Comparison of ENCODE assay signal across 18 cellular contexts in the genomic region with DNA sequence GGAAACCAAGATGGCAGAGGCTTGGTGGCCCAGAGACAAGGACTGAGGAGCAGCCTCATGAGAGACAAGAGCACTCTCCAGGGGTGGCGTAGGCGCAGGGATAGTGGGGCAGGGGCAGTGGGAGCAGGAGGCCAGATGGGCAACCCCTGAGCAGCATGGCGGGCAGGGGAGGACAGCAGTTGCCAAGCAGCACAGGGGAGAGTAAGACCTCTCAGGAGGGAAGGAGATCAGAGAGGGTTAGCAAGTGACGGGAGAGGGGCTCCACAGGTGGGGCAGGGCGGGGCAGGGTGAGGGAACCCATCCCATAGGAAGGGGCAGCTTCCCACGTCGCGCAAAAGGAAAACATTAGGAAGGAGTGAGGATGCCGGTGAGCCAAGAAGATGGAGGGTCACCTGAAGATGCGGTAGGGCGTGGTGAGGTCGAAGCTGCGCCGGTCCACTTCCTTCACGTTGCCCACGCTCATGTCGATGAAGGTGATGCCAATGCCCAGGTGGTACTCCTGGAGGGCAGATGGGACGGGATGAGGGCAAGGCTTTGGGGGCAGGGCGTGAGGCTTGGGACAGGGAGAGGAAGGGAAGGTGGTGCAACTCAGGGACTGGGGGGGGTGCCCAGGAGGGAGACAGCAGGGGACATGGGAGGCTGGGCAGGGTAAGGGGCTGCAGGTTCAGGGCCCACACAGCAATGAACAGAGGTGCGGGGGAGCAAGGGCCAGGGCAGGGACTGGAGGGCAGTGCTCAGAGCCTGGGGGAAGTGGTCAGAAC. TPM values are rescaled to one million over a fixed set of nuclear protein-coding genes. Genes with fewer than 3 reads are reported as not detected.
A peak's percentile ranks its signal among the peaks of the same experiment; 100 is the strongest.
DNase-seq lines count a peak whose midpoint lies in the region; ATAC-seq lines count a peak whose summit lies in the region.
"Had no signal": no experiment of that assay in that cellular context is flagged by ENCODE, and none has a peak within 500 bp of the region (broad histone marks: within the 10 kb centered on the region; RNA-seq: fewer than 3 reads in every experiment).

No MANE protein-coding gene starts in this region.

- no peak overlapping the region for H3K14ac ChIP-seq in neuronal stem cell (ENCODE audit: low read length)

- peak overlapping the region; percentile 60 for H4K91ac ChIP-seq in neuronal stem cell (ENCODE audit: low read depth, low read length, poor library complexity)

- no CpG with 5 or more reads among the region's 20 CpGs for WGBS in neuronal stem cell (ENCODE audit: extremely low coverage in 2 of 2, insufficient read length in 2 of 2, insufficient replicate concordance in 1 of 2), 2 donors

- peak overlapping the region; percentile 50 to 61 for H3K27ac Mint-ChIP-seq in activated naive CD4-positive, alpha-beta T cell treated with anti-CD3 and anti-CD28 coated beads, Interleukin-2, amount 50 U/mL, for 72 hours
- no peak overlapping the region for H3K27ac Mint-ChIP-seq in activated naive CD4-positive, alpha-beta T cell treated with anti-CD3 and anti-CD28 coated beads for 36 hours
- peak overlapping the region in 2 of 3 donors; percentile 62 to 71 for H3K27ac Mint-ChIP-seq in CD4-positive, CD25-positive, alpha-beta regulatory T cell
- H3K27ac Mint-ChIP-seq in central memory CD8-positive, alpha-beta T cell (ENCODE audit: low read depth): peak overlapping the region; percentile 16
- H3K27ac Mint-ChIP-seq: GM23338 had no signal

- H3K27me3 ChIP-seq in CD4-positive, CD25-positive, alpha-beta regulatory T cell (ENCODE audit: control insufficient read depth, insufficient read depth, low read length): no peaks in the 10 kb centered on the region
- no peaks in the 10 kb centered on the region for H3K27me3 ChIP-seq in neuronal stem cell (ENCODE audit: control insufficient read depth in 3 of 3, insufficient read depth in 3 of 3, low read depth in 1 of 3, low read length in 3 of 3)

- H2BK5ac ChIP-seq in neuronal stem cell (ENCODE audit: low read length): peak overlapping the region; percentile 25

- peaks cover under 1% of the 10 kb centered on the region for H3K4me1 Mint-ChIP-seq in activated naive CD4-positive, alpha-beta T cell treated with anti-CD3 and anti-CD28 coated beads for 36 hours (ENCODE audit: low read depth)
- peaks cover 0 to 13% (median 10%) of the 10 kb centered on the region in 4 donors for H3K4me1 Mint-ChIP-seq in CD4-positive, CD25-positive, alpha-beta regulatory T cell
- peaks cover 54% of the 10 kb centered on the region for H3K4me1 Mint-ChIP-seq in central memory CD8-positive, alpha-beta T cell

- ATAC-seq in activated naive CD4-positive, alpha-beta T cell treated with anti-CD3 and anti-CD28 coated beads, Interleukin-2, amount 50 U/mL, for 72 hours: no peak
- no peak for ATAC-seq in CD4-positive, CD25-positive, alpha-beta regulatory T cell (ENCODE audit: low read depth in 2 of 2)
- ATAC-seq in central memory CD8-positive, alpha-beta T cell (replicated peaks; ENCODE audit: extremely low read depth, poor library complexity, severe bottlenecking): no peak
- ATAC-seq: GM23338, PC-3 had no signal

- peak overlapping the region; percentile 57 for H2AK5ac ChIP-seq in neuronal stem cell (ENCODE audit: low read depth, low read length)

- H3K18ac ChIP-seq in neuronal stem cell (ENCODE audit: low read length): peak overlapping the region; percentile 82

- no peak overlapping the region for H3K4ac ChIP-seq in neuronal stem cell (ENCODE audit: low read length)

- peaks cover 91% of the 10 kb centered on the region for H3K36me3 ChIP-seq in CD4-positive, CD25-positive, alpha-beta regulatory T cell (ENCODE audit: control insufficient read depth, insufficient read depth, low read length)
- peaks cover 2 to 17% of the 10 kb centered on the region in 2 donors for H3K36me3 ChIP-seq in neuronal stem cell (replicated peaks in 1 of 2; ENCODE audit: control insufficient read depth in 2 of 2, insufficient read depth in 2 of 2, low read length in 2 of 2)

- no peaks in the 10 kb centered on the region for H3K36me3 Mint-ChIP-seq in activated naive CD4-positive, alpha-beta T cell treated with anti-CD3 and anti-CD28 coated beads, Interleukin-2, amount 50 U/mL, for 72 hours
- H3K36me3 Mint-ChIP-seq in activated naive CD4-positive, alpha-beta T cell treated with anti-CD3 and anti-CD28 coated beads for 36 hours (ENCODE audit: low read depth): peaks cover 30% of the 10 kb centered on the region
- H3K36me3 Mint-ChIP-seq in CD4-positive, CD25-positive, alpha-beta regulatory T cell: peaks cover 31% of the 10 kb centered on the region
- H3K36me3 Mint-ChIP-seq in central memory CD8-positive, alpha-beta T cell (ENCODE audit: insufficient read depth): peaks cover 38% of the 10 kb centered on the region

- no peak overlapping the region for H3K4me2 ChIP-seq in neuronal stem cell (ENCODE audit: insufficient read depth, low read length, poor library complexity, severe bottlenecking)
- H3K4me2 ChIP-seq: GM23338 had no signal

- no peak overlapping the region for H3K4me3 Mint-ChIP-seq in activated naive CD4-positive, alpha-beta T cell treated with anti-CD3 and anti-CD28 coated beads for 36 hours
- no peak overlapping the region for H3K4me3 Mint-ChIP-seq in CD4-positive, CD25-positive, alpha-beta regulatory T cell
- H3K4me3 Mint-ChIP-seq in central memory CD8-positive, alpha-beta T cell: no peak overlapping the region
- H3K4me3 Mint-ChIP-seq: GM23338 had no signal

- DNase-seq in activated naive CD4-positive, alpha-beta T cell treated with anti-CD3 and anti-CD28 coated beads, Interleukin-2, amount 50 U/mL, for 72 hours (ENCODE audit: low spot score in 2 of 2): no peak
- no peak for DNase-seq in activated naive CD4-positive, alpha-beta T cell treated with anti-CD3 and anti-CD28 coated beads for 36 hours
- DNase-seq in CD4-positive, CD25-positive, alpha-beta regulatory T cell: no peak
- no peak for DNase-seq in central memory CD8-positive, alpha-beta T cell (ENCODE audit: low spot score in 2 of 2)
- DNase-seq in neuronal stem cell (ENCODE audit: low spot score) (no peak), NCI-H69 (lab: John Stamatoyannopoulos, UW) (no peak)
- DNase-seq in effector CD4-positive, alpha-beta T cell: no peak
- DNase-seq in stimulated activated CD4-positive, alpha-beta T cell treated with anti-CD3 and anti-CD28 coated beads, Interleukin-4, amount 100 ng/mL, for 4 hours: no peak
- DNase-seq: DMS79, KG1, NCI-H1105 treated with DMSO at 0.1 percent for 48 hours, NCI-H187, NCI-H2107, NCI-H524 treated with DMSO at 0.1 percent for 48 hours, PC-3, RPMI8226, SHP77 treated with DMSO at 0.1 percent for 48 hours had no signal

- peak overlapping the region; percentile 56 for H2BK15ac ChIP-seq in neuronal stem cell (ENCODE audit: low read length)

- CTCF ChIA-PET in activated naive CD4-positive, alpha-beta T cell treated with anti-CD3 and anti-CD28 coated beads for 36 hours (lab: Charles Lee): no interaction called here

- peak overlapping the region; percentile 53 for H2BK120ac ChIP-seq in neuronal stem cell (ENCODE audit: low read depth, low read length)

- no peaks in the 10 kb centered on the region for H3K27me3 Mint-ChIP-seq in activated naive CD4-positive, alpha-beta T cell treated with anti-CD3 and anti-CD28 coated beads for 36 hours (ENCODE audit: low read depth)
- no peaks in the 10 kb centered on the region for H3K27me3 Mint-ChIP-seq in CD4-positive, CD25-positive, alpha-beta regulatory T cell
- H3K27me3 Mint-ChIP-seq in central memory CD8-positive, alpha-beta T cell: no peaks in the 10 kb centered on the region

- H4K8ac ChIP-seq in neuronal stem cell (ENCODE audit: low read depth, low read length): no peak overlapping the region

- peaks cover 1% of the 10 kb centered on the region for H3K79me1 ChIP-seq in neuronal stem cell (ENCODE audit: low read depth, low read length)

- intact Hi-C loops in activated naive CD4-positive, alpha-beta T cell treated with anti-CD3 and anti-CD28 coated beads for 36 hours (cut with micrococcal nuclease): no loop called here

- no peaks in the 10 kb centered on the region for H3K9me3 ChIP-seq in CD4-positive, CD25-positive, alpha-beta regulatory T cell (ENCODE audit: control insufficient read depth in 2 of 2, low read length in 2 of 2)
- H3K9me3 ChIP-seq in neuronal stem cell (replicated peaks in 1 of 2; ENCODE audit: control insufficient read depth in 2 of 2, insufficient read depth in 1 of 2, low read depth in 1 of 2, low read length in 2 of 2): no peaks in the 10 kb centered on the region

- peaks cover 3% of the 10 kb centered on the region for H3K4me1 ChIP-seq in CD4-positive, CD25-positive, alpha-beta regulatory T cell (ENCODE audit: control insufficient read depth, insufficient read depth, low read length, poor library complexity, severe bottlenecking)
- H3K4me1 ChIP-seq in neuronal stem cell (ENCODE audit: control insufficient read depth in 2 of 2, insufficient read depth in 1 of 2, low read depth in 1 of 2, low read length in 2 of 2): peaks cover 16 to 48% of the 10 kb centered on the region in 2 donors

- H2AFZ ChIP-seq in neuronal stem cell (ENCODE audit: low read length): no peak overlapping the region
- H2AFZ ChIP-seq: GM23338 had no signal

- H3K23ac ChIP-seq in neuronal stem cell (ENCODE audit: low read depth, low read length, poor library complexity): peak overlapping the region; percentile 39

- H2BK12ac ChIP-seq in neuronal stem cell (ENCODE audit: low read length): peak overlapping the region; percentile 6

- H3K4me3 ChIP-seq in CD4-positive, CD25-positive, alpha-beta regulatory T cell (ENCODE audit: low read depth, low read length): no peak overlapping the region
- H3K4me3 ChIP-seq in neuronal stem cell (ENCODE audit: low read length in 2 of 2): no peak overlapping the region
- H3K4me3 ChIP-seq: GM23338 had no signal

- no peak overlapping the region for H3K27ac ChIP-seq in CD4-positive, CD25-positive, alpha-beta regulatory T cell (ENCODE audit: insufficient read depth, low read length, poor library complexity, severe bottlenecking)
- H3K27ac ChIP-seq in neuronal stem cell (replicated peaks; ENCODE audit: low read length): no peak overlapping the region

- H3K9ac ChIP-seq in neuronal stem cell (ENCODE audit: low read depth, low read length, poor library complexity): peak overlapping the region; percentile 36

- H3K9me3 Mint-ChIP-seq in activated naive CD4-positive, alpha-beta T cell treated with anti-CD3 and anti-CD28 coated beads, Interleukin-2, amount 50 U/mL, for 72 hours: no peaks in the 10 kb centered on the region
- no peaks in the 10 kb centered on the region for H3K9me3 Mint-ChIP-seq in activated naive CD4-positive, alpha-beta T cell treated with anti-CD3 and anti-CD28 coated beads for 36 hours
- no peaks in the 10 kb centered on the region for H3K9me3 Mint-ChIP-seq in CD4-positive, CD25-positive, alpha-beta regulatory T cell
- H3K9me3 Mint-ChIP-seq in central memory CD8-positive, alpha-beta T cell: no peaks in the 10 kb centered on the region
- H3K9me3 Mint-ChIP-seq: GM23338 had no signal

RNA-seq across cellular contexts. Expression of a gene that starts 35.4 kb away (rescaled TPM):
- under 1 TPM; 0.68 to 0.97 TPM for total RNA-seq in activated naive CD4-positive, alpha-beta T cell treated with anti-CD3 and anti-CD28 coated beads, Interleukin-2, amount 50 U/mL, for 72 hours
- total RNA-seq in activated naive CD4-positive, alpha-beta T cell treated with anti-CD3 and anti-CD28 coated beads for 36 hours: 1 to 10 TPM in 1 of 2 experiments, under 1 TPM in 1; 0.69 to 1.1 TPM
- total RNA-seq in CD4-positive, CD25-positive, alpha-beta regulatory T cell: 6.7 TPM
- polyA plus RNA-seq in CD4-positive, CD25-positive, alpha-beta regulatory T cell: not detected
- 1.7 TPM for polyA plus RNA-seq in neuronal stem cell (2013, experiment 1 of 2)
- polyA plus RNA-seq in neuronal stem cell (2013, experiment 2 of 2): 1.7 TPM

RNA-seq across cellular contexts. Expression of a gene that starts 42.5 kb away (rescaled TPM):
- 100 to 1,000 TPM; 102 to 121 TPM for total RNA-seq in activated naive CD4-positive, alpha-beta T cell treated with anti-CD3 and anti-CD28 coated beads, Interleukin-2, amount 50 U/mL, for 72 hours
- 10 to 100 TPM; 64.7 to 70.1 TPM for total RNA-seq in activated naive CD4-positive, alpha-beta T cell treated with anti-CD3 and anti-CD28 coated beads for 36 hours
- 136 TPM for total RNA-seq in CD4-positive, CD25-positive, alpha-beta regulatory T cell
- 10 to 100 TPM; 24.7 to 43.7 (median 29.5) TPM for polyA plus RNA-seq in CD4-positive, CD25-positive, alpha-beta regulatory T cell
- polyA plus RNA-seq in neuronal stem cell (2013, experiment 1 of 2): 15.2 TPM
- polyA plus RNA-seq in neuronal stem cell (2013, experiment 2 of 2): 15.9 TPM
